In the genomic region with DNA sequence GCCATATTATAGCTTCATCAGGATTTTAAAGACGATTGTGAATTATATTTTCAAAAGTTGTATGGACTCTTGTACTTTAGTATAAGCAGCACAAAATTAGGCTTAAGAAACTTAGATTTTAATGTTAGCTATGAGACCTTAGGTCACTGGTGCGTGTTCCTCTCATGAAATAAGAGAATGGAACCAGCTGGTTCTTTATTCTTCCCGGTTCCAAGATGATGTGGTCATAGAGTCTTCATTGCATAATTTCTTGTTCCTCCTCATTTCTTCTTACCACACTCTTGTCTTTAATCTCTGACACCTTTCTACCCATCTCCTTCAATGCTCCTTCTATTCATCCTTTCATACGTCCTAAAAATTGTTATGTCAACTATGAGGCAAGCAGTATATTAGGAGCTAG, we compare ENCODE assay signal across 18 cellular contexts.
DNase-seq lines count a peak whose midpoint lies in the region; ATAC-seq and TF ChIP-seq lines count a peak whose summit lies in the region.
"Had no signal": no experiment of that assay in that cellular context is flagged by ENCODE, and none has a peak within 500 bp of the region (broad histone marks: within the 10 kb centered on the region; RNA-seq: fewer than 3 reads in every experiment).

No MANE protein-coding gene starts in this region.

- H3K4me2 ChIP-seq in GM23248 (ENCODE audit: unreplicated experiment) = no peak overlapping the region
- H3K4me2 ChIP-seq in OCI-LY1 (ENCODE audit: low read length) = peak overlapping the region; percentile 10; the same call in 1 of the 2 replicates
- H3K4me2 ChIP-seq: GM23338 had no signal

- H3K9me2 ChIP-seq in GM23248 (ENCODE audit: insufficient read depth) (no peaks in the 10 kb centered on the region), OCI-LY1 (ENCODE audit: low read depth, low read length) (no peaks in the 10 kb centered on the region)

- in situ Hi-C loops in GM23248 (cut with MboI) = no loop called here

- H3K27me3 ChIP-seq in GM23248 (replicated peaks; ENCODE audit: insufficient read depth) (no peaks in the 10 kb centered on the region), OCI-LY1 (ENCODE audit: insufficient read depth, low read length) (no peaks in the 10 kb centered on the region), gastroesophageal sphincter (no peaks in the 10 kb centered on the region)
- H3K27me3 ChIP-seq: BE2C had no signal

- no peak for TF ChIP-seq POLR2A in gastroesophageal sphincter (IDR thresholded peaks at IDR 0.05)

- no peak overlapping the region for H3K27ac ChIP-seq in GM23248
- H3K27ac ChIP-seq in OCI-LY1 (ENCODE audit: low read depth, low read length, poor library complexity, severe bottlenecking) = peak overlapping the region; percentile 26
- H3K27ac ChIP-seq in gastroesophageal sphincter = no peak overlapping the region

- H3K9me3 ChIP-seq in GM23248 (ENCODE audit: low read depth) = no peaks in the 10 kb centered on the region
- H3K9me3 ChIP-seq in OCI-LY1 (ENCODE audit: low read length) = peaks cover 10% of the 10 kb centered on the region
- no peaks in the 10 kb centered on the region for H3K9me3 ChIP-seq in gastroesophageal sphincter
- H3K9me3 ChIP-seq: BE2C had no signal

- no peak for TF ChIP-seq CTCF in OCI-LY1 (IDR thresholded peaks at IDR 0.05; ENCODE audit: low read length)
- no peak for TF ChIP-seq CTCF in gastroesophageal sphincter (IDR thresholded peaks at IDR 0.05)

- H3K36me3 ChIP-seq in GM23248 (ENCODE audit: low read depth) (no peaks in the 10 kb centered on the region), OCI-LY1 (ENCODE audit: insufficient read depth, low read length) (peaks cover 8% of the 10 kb centered on the region; the same call in 1 of the 2 replicates), gastroesophageal sphincter (no peaks in the 10 kb centered on the region)
- H3K36me3 ChIP-seq: BE2C had no signal

- no peak overlapping the region for H2AFZ ChIP-seq in GM23248
- H2AFZ ChIP-seq in OCI-LY1 (ENCODE audit: low read length) = no peak overlapping the region
- H2AFZ ChIP-seq: GM23338 had no signal

- no peak overlapping the region for H3K9ac ChIP-seq in GM23248
- H3K9ac ChIP-seq in OCI-LY1 (ENCODE audit: low read length) = no peak overlapping the region

- intact Hi-C loops in sciatic nerve (cut with DNase I) = no loop called here

- H3K4me1 ChIP-seq in GM23248 (ENCODE audit: insufficient read depth) (peaks cover 15% of the 10 kb centered on the region), OCI-LY1 (ENCODE audit: insufficient read depth, low read length, severe bottlenecking) (peaks cover 47% of the 10 kb centered on the region), gastroesophageal sphincter (peaks cover 0 to 18% (median 0%) of the 10 kb centered on the region in 3 donors)

- no peak for TF ChIP-seq EP300 in gastroesophageal sphincter (IDR thresholded peaks at IDR 0.05)

- H4K20me1 ChIP-seq in GM23248 (ENCODE audit: insufficient read depth) (no peaks in the 10 kb centered on the region), OCI-LY1 (ENCODE audit: insufficient read depth, low read length) (no peaks in the 10 kb centered on the region)

- WGBS in GM23248 (ENCODE audit: low coverage in 1 of 2, low lambda C conversion rate in 2 of 2, missing lambda C conversion rate in 2 of 2), 2 experiments = 44 to 57% methylated on average over 4 of the region's 4 CpGs
- 60 to 78% methylated on average over 4 of the region's 4 CpGs for WGBS in gastroesophageal sphincter (ENCODE audit: low coverage in 1 of 2), 2 donors

- peak; percentile 18 for DNase-seq in GM23248
- no peak for DNase-seq in sciatic nerve (ENCODE audit: low spot score)
- DNase-seq in GM03348 (ENCODE audit: low spot score) = no peak
- DNase-seq in NCI-H2107 treated with DMSO at 0.1 percent for 48 hours (lab: John Stamatoyannopoulos, UW; ENCODE audit: unreplicated experiment) = no peak
- DNase-seq: ACHN; BE2C; C1 segment of cervical spinal cord; CD4-positive, CD25-positive, alpha-beta regulatory T cell; CD8-positive, alpha-beta memory T cell; COR-L47; DMS 273 treated with DMSO at 0.1 percent for 48 hours; DMS53; DND-41; EL; HCEC 1CT had no signal

- H3F3A ChIP-seq in GM23248 (ENCODE audit: insufficient read depth) (0 out of 2 replicates have a peak, but pooled peaks cover 8% of the 10 kb centered on the region), OCI-LY1 (ENCODE audit: insufficient read depth, low read length) (no peaks in the 10 kb centered on the region)

- ATAC-seq in gastroesophageal sphincter (peak; percentile 84), sciatic nerve (peak; percentile 78)

- H3K4me3 ChIP-seq in GM23248 (no peak overlapping the region), OCI-LY1 (ENCODE audit: low read depth, low read length, poor library complexity, severe bottlenecking) (no peak overlapping the region), gastroesophageal sphincter (no peak overlapping the region)
- H3K4me3 ChIP-seq: GM23338 had no signal

- H3K79me2 ChIP-seq in GM23248 (ENCODE audit: insufficient read depth) = no peaks in the 10 kb centered on the region
- peaks cover 15% of the 10 kb centered on the region for H3K79me2 ChIP-seq in OCI-LY1 (ENCODE audit: insufficient read depth, low read length)
